In genomic region chr18:13810950-13811485, GRCh38 we compare ENCODE assay signal across 19 cellular contexts. TPM values are rescaled to one million over a fixed set of nuclear protein-coding genes. Genes with fewer than 3 reads are reported as not detected.
A peak's percentile ranks its signal among the peaks of the same experiment; 100 is the strongest.
DNase-seq lines count a peak whose midpoint lies in the region; ATAC-seq and TF ChIP-seq lines count a peak whose summit lies in the region.
"Had no signal": no experiment of that assay in that cellular context is flagged by ENCODE, and none has a peak within 500 bp of the region (broad histone marks: within the 10 kb centered on the region; RNA-seq: fewer than 3 reads in every experiment).

No MANE protein-coding gene starts in this region.

- intact Hi-C loops in activated CD8-positive, alpha-beta T cell treated with anti-CD3 and anti-CD28 coated beads for 36 hours (cut with micrococcal nuclease) = no loop called here

- no peak overlapping the region for H3K4me3 Mint-ChIP-seq in activated CD8-positive, alpha-beta T cell treated with anti-CD3 and anti-CD28 coated beads, Interleukin-2, amount 10 ng/mL, durations not matched to agents 7 days and 5 days
- H3K4me3 Mint-ChIP-seq in activated CD8-positive, alpha-beta T cell treated with anti-CD3 and anti-CD28 coated beads for 36 hours = no peak overlapping the region

- H3K4me3 ChIP-seq in RWPE2 (ENCODE audit: severe bottlenecking) (no peak overlapping the region), iPS-20b (ENCODE audit: low read length) (peak overlapping the region; percentile 47; the same call in 1 of the 2 replicates)
- H3K4me3 ChIP-seq: BLaER1 treated with 17β-estradiol and CSF1 and Interleukin-3, amounts not matched to agents 10 nM and 100 nM; SK-N-MC had no signal

- no peaks in the 10 kb centered on the region for H3K27me3 ChIP-seq in RWPE2 (ENCODE audit: insufficient read depth, poor library complexity, severe bottlenecking)
- no peaks in the 10 kb centered on the region for H3K27me3 ChIP-seq in iPS-20b (ENCODE audit: insufficient read depth, low read length)
- H3K27me3 ChIP-seq: BLaER1 treated with 17β-estradiol and CSF1 and Interleukin-3, amounts not matched to agents 10 nM and 100 nM had no signal

- H3K27ac ChIP-seq in RWPE2 (ENCODE audit: poor library complexity, severe bottlenecking) (no peak overlapping the region), iPS-20b (ENCODE audit: low read length) (no peak overlapping the region)
- H3K27ac ChIP-seq: BLaER1 treated with 17β-estradiol and CSF1 and Interleukin-3, amounts not matched to agents 10 nM and 100 nM; HL-60; SK-N-MC had no signal

- no peak overlapping the region; the same call in 1 of the 2 replicates for H3K9ac ChIP-seq in iPS-20b (ENCODE audit: low read depth, low read length)
- H3K9ac ChIP-seq: BLaER1 treated with 17β-estradiol and CSF1 and Interleukin-3, amounts not matched to agents 10 nM and 100 nM had no signal

- H3K36me3 Mint-ChIP-seq in activated CD8-positive, alpha-beta T cell treated with anti-CD3 and anti-CD28 coated beads, Interleukin-2, amount 10 ng/mL, durations not matched to agents 7 days and 5 days (ENCODE audit: low read depth) = no peaks in the 10 kb centered on the region
- H3K36me3 Mint-ChIP-seq in activated CD8-positive, alpha-beta T cell treated with anti-CD3 and anti-CD28 coated beads for 36 hours (ENCODE audit: low read depth) = no peaks in the 10 kb centered on the region

- no peak overlapping the region for H3K27ac Mint-ChIP-seq in activated CD8-positive, alpha-beta T cell treated with anti-CD3 and anti-CD28 coated beads, Interleukin-2, amount 10 ng/mL, durations not matched to agents 7 days and 5 days
- no peak overlapping the region for H3K27ac Mint-ChIP-seq in activated CD8-positive, alpha-beta T cell treated with anti-CD3 and anti-CD28 coated beads for 36 hours

- H3K9me3 ChIP-seq in RWPE2 (ENCODE audit: severe bottlenecking) (no peaks in the 10 kb centered on the region), iPS-20b (ENCODE audit: insufficient read depth, low read depth, low read length) (no peaks in the 10 kb centered on the region)
- H3K9me3 ChIP-seq: BLaER1 treated with 17β-estradiol and CSF1 and Interleukin-3, amounts not matched to agents 10 nM and 100 nM had no signal

- DNase-seq in activated CD8-positive, alpha-beta T cell treated with anti-CD3 and anti-CD28 coated beads, Interleukin-2, amount 10 ng/mL, durations not matched to agents 7 days and 5 days = peak; percentile 12
- DNase-seq in activated CD8-positive, alpha-beta T cell treated with anti-CD3 and anti-CD28 coated beads for 36 hours = no peak
- DNase-seq in RWPE2 (ENCODE audit: low spot score) = no peak
- DNase-seq in germinal center (ENCODE audit: low spot score) = no peak
- DNase-seq in ACHN = no peak
- no peak for DNase-seq in KBM-7
- DNase-seq: DND-41, HCEC 1CT, NCI-H1417, NCI-H187 treated with DMSO at 0.1 percent for 48 hours, NCI-H2171 treated with DMSO at 0.1 percent for 48 hours, NCI-H446 treated with DMSO at 0.1 percent for 48 hours, NCI-H748 treated with DMSO at 0.1 percent for 48 hours, OCI-M1 had no signal

- CTCF ChIA-PET in activated CD8-positive, alpha-beta T cell treated with anti-CD3 and anti-CD28 coated beads, Interleukin-2, amount 10 ng/mL, durations not matched to agents 7 days and 5 days (lab: Charles Lee) = interaction anchor here (1.2 to 4.5 kb wide), 3 partner anchors 8 to 275 kb away, joined by 3 to 36 read pairs (median 24); partner anchors contain the start of gene MC5R
- CTCF ChIA-PET in activated CD8-positive, alpha-beta T cell treated with anti-CD3 and anti-CD28 coated beads for 36 hours (lab: Charles Lee) = interaction anchor here (0.9 to 2.6 kb wide), 3 partner anchors 26 to 276 kb away, joined by 3 to 13 read pairs (median 7); no protein-coding TSS in a partner anchor

- POLR2A ChIA-PET in activated CD8-positive, alpha-beta T cell treated with anti-CD3 and anti-CD28 coated beads, Interleukin-2, amount 10 ng/mL, durations not matched to agents 7 days and 5 days (lab: Charles Lee) = no interaction called here
- POLR2A ChIA-PET in activated CD8-positive, alpha-beta T cell treated with anti-CD3 and anti-CD28 coated beads for 36 hours (lab: Charles Lee) = interaction anchor here (0.6 kb wide), 1 partner anchor 995 kb away, joined by 3 read pairs; no protein-coding TSS in a partner anchor

- peaks cover 11% of the 10 kb centered on the region for H3K4me1 ChIP-seq in RWPE2 (ENCODE audit: insufficient read depth, poor library complexity, severe bottlenecking)
- H3K4me1 ChIP-seq in iPS-20b (ENCODE audit: insufficient read depth, low read length) = peaks cover 43% of the 10 kb centered on the region
- H3K4me1 ChIP-seq: BLaER1 treated with 17β-estradiol and CSF1 and Interleukin-3, amounts not matched to agents 10 nM and 100 nM had no signal

- peaks cover 20% of the 10 kb centered on the region for H3K27me3 Mint-ChIP-seq in activated CD8-positive, alpha-beta T cell treated with anti-CD3 and anti-CD28 coated beads, Interleukin-2, amount 10 ng/mL, durations not matched to agents 7 days and 5 days (ENCODE audit: low read depth)
- H3K27me3 Mint-ChIP-seq in activated CD8-positive, alpha-beta T cell treated with anti-CD3 and anti-CD28 coated beads for 36 hours = peaks cover 3% of the 10 kb centered on the region

- no peaks in the 10 kb centered on the region for H3K4me1 Mint-ChIP-seq in activated CD8-positive, alpha-beta T cell treated with anti-CD3 and anti-CD28 coated beads, Interleukin-2, amount 10 ng/mL, durations not matched to agents 7 days and 5 days (ENCODE audit: low read depth)
- no peaks in the 10 kb centered on the region for H3K4me1 Mint-ChIP-seq in activated CD8-positive, alpha-beta T cell treated with anti-CD3 and anti-CD28 coated beads for 36 hours (ENCODE audit: low read depth)

- H3K9me3 Mint-ChIP-seq in activated CD8-positive, alpha-beta T cell treated with anti-CD3 and anti-CD28 coated beads, Interleukin-2, amount 10 ng/mL, durations not matched to agents 7 days and 5 days (ENCODE audit: insufficient read depth) = no peaks in the 10 kb centered on the region
- H3K9me3 Mint-ChIP-seq in activated CD8-positive, alpha-beta T cell treated with anti-CD3 and anti-CD28 coated beads for 36 hours = no peaks in the 10 kb centered on the region

- TF ChIP-seq CTCF in activated CD8-positive, alpha-beta T cell treated with anti-CD3 and anti-CD28 coated beads for 36 hours (IDR thresholded peaks at IDR 0.05) = no peak
- TF ChIP-seq CTCF in RWPE2 (IDR thresholded peaks at IDR 0.05; ENCODE audit: poor library complexity, severe bottlenecking) = no peak

- H3K36me3 ChIP-seq in RWPE2 (ENCODE audit: low read depth) (no peaks in the 10 kb centered on the region), iPS-20b (ENCODE audit: insufficient read depth, low read depth, low read length) (no peaks in the 10 kb centered on the region)
- H3K36me3 ChIP-seq: BLaER1 treated with 17β-estradiol and CSF1 and Interleukin-3, amounts not matched to agents 10 nM and 100 nM had no signal

- in situ Hi-C loops in ACHN (cut with HindIII; ENCODE audit: low pct_ligation_motif_present, low pct_unique_long_range_greater_than_20kb, low sequenced_read_pairs) = no loop called here
- in situ Hi-C loops in KBM-7 (cut with MboI; ENCODE audit: low pct_unique_long_range_greater_than_20kb, low sequenced_read_pairs) = no loop called here

- no peak for ATAC-seq in activated CD8-positive, alpha-beta T cell treated with anti-CD3 and anti-CD28 coated beads, Interleukin-2, amount 10 ng/mL, durations not matched to agents 7 days and 5 days
- ATAC-seq in activated CD8-positive, alpha-beta T cell treated with anti-CD3 and anti-CD28 coated beads for 36 hours = no peak
- ATAC-seq in RWPE2 (ENCODE audit: low read depth) (peak; percentile 37; the same call in 1 of the 3 replicates), GM21390 (IDR thresholded peaks at IDR 0.05; ENCODE audit: unreplicated experiment) (no peak)

RNA-seq across cellular contexts. Expression of gene MC5R, which starts 12.9 kb away (rescaled TPM):
- not detected for total RNA-seq in activated CD8-positive, alpha-beta T cell treated with anti-CD3 and anti-CD28 coated beads, Interleukin-2, amount 10 ng/mL, durations not matched to agents 7 days and 5 days
- total RNA-seq in activated CD8-positive, alpha-beta T cell treated with anti-CD3 and anti-CD28 coated beads for 36 hours = not detected
